ENCODE assay signal across 8 cellular contexts in genomic region chr11:102268083-102268984, GRCh38. TPM values are rescaled to one million over a fixed set of nuclear protein-coding genes. Genes with fewer than 3 reads are reported as not detected.
DNase-seq lines count a peak whose midpoint lies in the region; ATAC-seq and TF ChIP-seq lines count a peak whose summit lies in the region.

No MANE protein-coding gene starts in this region.

- H3K9me3 Mint-ChIP-seq in CD4-positive, CD25-positive, alpha-beta regulatory T cell, result no peaks in the 10 kb centered on the region
- H3K9me3 Mint-ChIP-seq in activated T-helper 17 cell treated with anti-CD3 and anti-CD28 coated beads, Interleukin-2, amount 50 U/mL, for 72 hours, result no peaks in the 10 kb centered on the region
- peaks cover 7% of the 10 kb centered on the region for H3K9me3 Mint-ChIP-seq in type B pancreatic cell

- H3K27me3 ChIP-seq in CD4-positive, CD25-positive, alpha-beta regulatory T cell (ENCODE audit: control insufficient read depth, insufficient read depth, low read length), result peaks cover 3% of the 10 kb centered on the region
- H3K27me3 ChIP-seq in HL-60 (ENCODE audit: insufficient read depth, poor library complexity, severe bottlenecking), result peaks cover 26% of the 10 kb centered on the region
- H3K27me3 ChIP-seq in OCI-LY3 (ENCODE audit: low read depth, low read length), result peaks cover 10% of the 10 kb centered on the region; the same call in 1 of the 2 replicates
- H3K27me3 ChIP-seq in foreskin keratinocyte, result no peaks in the 10 kb centered on the region
- H3K27me3 ChIP-seq in parathyroid adenoma (ENCODE audit: control insufficient read depth, insufficient read depth, low read length), result no peaks in the 10 kb centered on the region

- no peaks in the 10 kb centered on the region for H3K9me3 ChIP-seq in CD4-positive, CD25-positive, alpha-beta regulatory T cell (ENCODE audit: control insufficient read depth in 2 of 2, low read length in 2 of 2)
- no peaks in the 10 kb centered on the region for H3K9me3 ChIP-seq in OCI-LY3 (ENCODE audit: insufficient read depth, low read length)
- H3K9me3 ChIP-seq in parathyroid adenoma (ENCODE audit: control insufficient read depth, low read length), result no peaks in the 10 kb centered on the region

- H3K4me3 ChIP-seq in CD4-positive, CD25-positive, alpha-beta regulatory T cell (ENCODE audit: low read depth, low read length), result peak overlapping the region; percentile 86
- H3K4me3 ChIP-seq in HL-60 (replicated peaks; ENCODE audit: insufficient read depth, low read length) (peak overlapping the region; percentile 17), OCI-LY3 (ENCODE audit: low read length) (peak overlapping the region; percentile 75), parathyroid adenoma (ENCODE audit: low read depth, low read length) (no peak overlapping the region)

- H2AFZ ChIP-seq in OCI-LY3 (ENCODE audit: low read depth, low read length) (peak overlapping the region; percentile 54; the same call in 1 of the 2 replicates), parathyroid adenoma (peak overlapping the region; percentile 75)

- peak overlapping the region; percentile 20 to 90 (median 89) for H3K27ac Mint-ChIP-seq in CD4-positive, CD25-positive, alpha-beta regulatory T cell
- H3K27ac Mint-ChIP-seq in activated T-helper 17 cell treated with anti-CD3 and anti-CD28 coated beads, Interleukin-2, amount 50 U/mL, for 72 hours, result peak overlapping the region; percentile 85
- H3K27ac Mint-ChIP-seq in type B pancreatic cell, result peak overlapping the region; percentile 97

- H3K27me3 Mint-ChIP-seq in CD4-positive, CD25-positive, alpha-beta regulatory T cell, result peaks cover 59% of the 10 kb centered on the region
- H3K27me3 Mint-ChIP-seq in activated T-helper 17 cell treated with anti-CD3 and anti-CD28 coated beads, Interleukin-2, amount 50 U/mL, for 72 hours, result no peaks in the 10 kb centered on the region
- H3K27me3 Mint-ChIP-seq in type B pancreatic cell, result no peaks in the 10 kb centered on the region

- H3K79me2 ChIP-seq in OCI-LY3 (ENCODE audit: low read length) (no peaks in the 10 kb centered on the region), parathyroid adenoma (no peaks in the 10 kb centered on the region)

- H3K27ac ChIP-seq in CD4-positive, CD25-positive, alpha-beta regulatory T cell (ENCODE audit: insufficient read depth, low read length, poor library complexity, severe bottlenecking), result no peak overlapping the region
- H3K27ac ChIP-seq in HL-60 (replicated peaks) (no peak overlapping the region), OCI-LY3 (ENCODE audit: low read length) (no peak overlapping the region), foreskin keratinocyte (peak overlapping the region; percentile 95), parathyroid adenoma (peak overlapping the region; percentile 32)

- peaks cover 16% of the 10 kb centered on the region for H3K4me1 ChIP-seq in CD4-positive, CD25-positive, alpha-beta regulatory T cell (ENCODE audit: control insufficient read depth, insufficient read depth, low read length, poor library complexity, severe bottlenecking)
- H3K4me1 ChIP-seq in OCI-LY3 (ENCODE audit: low read length) (peaks cover 2% of the 10 kb centered on the region; the same call in 1 of the 2 replicates), foreskin keratinocyte (peaks cover 29% of the 10 kb centered on the region), parathyroid adenoma (no peaks in the 10 kb centered on the region)

- peak overlapping the region; percentile 87 for H3K4me2 ChIP-seq in OCI-LY3 (ENCODE audit: low read length)
- H3K4me2 ChIP-seq in parathyroid adenoma (ENCODE audit: low read length), result no peak overlapping the region

- H4K20me1 ChIP-seq in OCI-LY3 (ENCODE audit: insufficient read depth, low read length), result no peaks in the 10 kb centered on the region

- H3K9ac ChIP-seq in OCI-LY3 (ENCODE audit: low read length) (peak overlapping the region; percentile 39; the same call in 1 of the 2 replicates), parathyroid adenoma (no peak overlapping the region)

- no peaks in the 10 kb centered on the region for H3K36me3 ChIP-seq in CD4-positive, CD25-positive, alpha-beta regulatory T cell (ENCODE audit: control insufficient read depth, insufficient read depth, low read length)
- no peaks in the 10 kb centered on the region for H3K36me3 ChIP-seq in OCI-LY3 (replicated peaks; ENCODE audit: low read depth, low read length)
- H3K36me3 ChIP-seq in parathyroid adenoma (ENCODE audit: control insufficient read depth, insufficient read depth, low read length), result no peaks in the 10 kb centered on the region

- peak; percentile 95 to 97 for ATAC-seq in CD4-positive, CD25-positive, alpha-beta regulatory T cell (ENCODE audit: low read depth in 2 of 2)
- ATAC-seq in GM19468 (IDR thresholded peaks at IDR 0.05; ENCODE audit: extremely low read depth, unreplicated experiment) (peak; percentile 86), foreskin keratinocyte (peak; percentile 80)
- peak; percentile 96 for ATAC-seq in activated T-helper 17 cell treated with anti-CD3 and anti-CD28 coated beads, Interleukin-2, amount 50 U/mL, for 72 hours (replicated peaks)

- TF ChIP-seq CTCF in HL-60 (IDR thresholded peaks at IDR 0.05; ENCODE audit: insufficient read depth, low read length) (no peak), OCI-LY3 (IDR thresholded peaks at IDR 0.05; ENCODE audit: low read depth, low read length) (peak; percentile 39), foreskin keratinocyte (conservative IDR thresholded peaks at IDR 0.05) (peak; percentile 95), parathyroid adenoma (IDR thresholded peaks at IDR 0.05) (peak; percentile 24), type B pancreatic cell (conservative IDR thresholded peaks at IDR 0.05) (peak; percentile 55)

- peak; percentile 74 to 88 (median 79) for DNase-seq in CD4-positive, CD25-positive, alpha-beta regulatory T cell
- DNase-seq in HL-60 (ENCODE audit: low read depth in 1 of 2, low spot score in 1 of 2) (peak in 1 of 2 experiments; percentile 39), foreskin keratinocyte (peak; percentile 89 to 95), type B pancreatic cell (ENCODE audit: extremely low spot score, unreplicated experiment) (peak; percentile 81)

- H3K4me3 Mint-ChIP-seq in CD4-positive, CD25-positive, alpha-beta regulatory T cell, result peak overlapping the region; percentile 71 to 86 (median 78)
- peak overlapping the region; percentile 88 for H3K4me3 Mint-ChIP-seq in activated T-helper 17 cell treated with anti-CD3 and anti-CD28 coated beads, Interleukin-2, amount 50 U/mL, for 72 hours
- H3K4me3 Mint-ChIP-seq in type B pancreatic cell, result peak overlapping the region; percentile 85

- peaks cover 21 to 42% (median 33%) of the 10 kb centered on the region in 4 donors for H3K4me1 Mint-ChIP-seq in CD4-positive, CD25-positive, alpha-beta regulatory T cell
- H3K4me1 Mint-ChIP-seq in activated T-helper 17 cell treated with anti-CD3 and anti-CD28 coated beads, Interleukin-2, amount 50 U/mL, for 72 hours, result peaks cover 25% of the 10 kb centered on the region
- peaks cover 56% of the 10 kb centered on the region for H3K4me1 Mint-ChIP-seq in type B pancreatic cell (ENCODE audit: unreplicated experiment)

- H3K36me3 Mint-ChIP-seq in CD4-positive, CD25-positive, alpha-beta regulatory T cell, result no peaks in the 10 kb centered on the region
- H3K36me3 Mint-ChIP-seq in activated T-helper 17 cell treated with anti-CD3 and anti-CD28 coated beads, Interleukin-2, amount 50 U/mL, for 72 hours (ENCODE audit: low read depth), result no peaks in the 10 kb centered on the region
- peaks cover 2% of the 10 kb centered on the region for H3K36me3 Mint-ChIP-seq in type B pancreatic cell

RNA-seq across cellular contexts. Expression of gene BIRC3, which starts 49.0 kb away (rescaled TPM):
- 239 TPM for total RNA-seq in CD4-positive, CD25-positive, alpha-beta regulatory T cell
- polyA plus RNA-seq in CD4-positive, CD25-positive, alpha-beta regulatory T cell, result 100 to 1,000 TPM; 107 to 151 (median 118) TPM
- total RNA-seq in activated T-helper 17 cell treated with anti-CD3 and anti-CD28 coated beads, Interleukin-2, amount 50 U/mL, for 72 hours, result 100 to 1,000 TPM; 124 to 355 TPM
- total RNA-seq in foreskin keratinocyte (6.7 and 10.1 TPM in 2 replicates), type B pancreatic cell (ENCODE audit: low replicate concordance) (2.3 and 2.8 TPM in 2 replicates)
- 2.0 and 2.8 TPM in 2 replicates for polyA plus RNA-seq in foreskin keratinocyte

Comparison
In these comparisons a context has a peak if more than half of its experiments do, and no peak if none do; other contexts are left out.
1. H3K27ac ChIP-seq: peak in foreskin keratinocyte (single experiment) and parathyroid adenoma (single experiment); none in CD4-positive, CD25-positive, alpha-beta regulatory T cell (single experiment), HL-60 (single experiment) and OCI-LY3 (single experiment).
2. RNA of gene BIRC3, which starts 49.0 kb away (total RNA-seq): 124 to 355 TPM in activated T-helper 17 cell treated with anti-CD3 and anti-CD28 coated beads, Interleukin-2, amount 50 U/mL, for 72 hours and 239 TPM in CD4-positive, CD25-positive, alpha-beta regulatory T cell (single experiment); 6.7 to 10.1 TPM in foreskin keratinocyte and 2.3 to 2.8 TPM in type B pancreatic cell; every median in the first group is over 10 times any median in the second.
3. Peak in every context shown above with its lines, with median percentiles within 50 percentile points of each other: ATAC-seq, H3K27ac Mint-ChIP-seq and H3K4me3 Mint-ChIP-seq.